ENCODE assay signal across 8 cellular contexts in genomic region chr9:127452481-127453092, GRCh38. TPM values are rescaled to one million over a fixed set of nuclear protein-coding genes. Genes with fewer than 3 reads are reported as not detected.
DNase-seq lines count a peak whose midpoint lies in the region; ATAC-seq, FAIRE-seq and TF ChIP-seq lines count a peak whose summit lies in the region.

No MANE protein-coding gene starts in this region.

- no peak for ATAC-seq in GM18505 (IDR thresholded peaks at IDR 0.05; ENCODE audit: unreplicated experiment)

- no peak for FAIRE-seq in keratinocyte (lab: Jason Lieb, UNC)

- H3K27ac ChIP-seq in BLaER1 (no peak overlapping the region), ascending aorta (peak overlapping the region in 1 of 2 donors; percentile 94), keratinocyte (ENCODE audit: control insufficient read depth, insufficient read depth, low read length) (no peak overlapping the region), suprapubic skin (peak overlapping the region; percentile 23)

- DNase-seq in Jurkat, Clone E6-1 (ENCODE audit: low read depth, low spot score), result peak; percentile 79
- peak in 1 of 2 donors; percentile 75 for DNase-seq in ascending aorta (ENCODE audit: low spot score in 2 of 2)
- DNase-seq in keratinocyte (ENCODE audit: low read depth, low spot score), result no peak
- peak in 1 of 2 donors; percentile 78 for DNase-seq in suprapubic skin (ENCODE audit: low spot score in 2 of 2)
- no peak for DNase-seq in NOMO-1 treated with dmso at 0.1 percent for 144 hours (lab: John Stamatoyannopoulos, UW; ENCODE audit: unreplicated experiment)
- no peak for DNase-seq in medulla oblongata (ENCODE audit: extremely low spot score)

- H3K4me1 ChIP-seq in BLaER1 (peaks cover 37% of the 10 kb centered on the region), ascending aorta (peaks cover 9 to 20% of the 10 kb centered on the region in 2 donors), keratinocyte (ENCODE audit: control insufficient read depth, extremely low read depth, insufficient read depth, low read length) (peaks cover 18% of the 10 kb centered on the region), suprapubic skin (peaks cover 40% of the 10 kb centered on the region)

- H3K36me3 ChIP-seq in BLaER1 (peaks cover 45% of the 10 kb centered on the region), ascending aorta (peaks cover 27 to 56% of the 10 kb centered on the region in 2 donors), keratinocyte (ENCODE audit: control insufficient read depth in 2 of 2, extremely low read depth in 1 of 2, insufficient read depth in 2 of 2, low read length in 2 of 2) (peaks cover 26 to 47% of the 10 kb centered on the region in 2 experiments), suprapubic skin (peaks cover 48% of the 10 kb centered on the region)

- H3K27me3 ChIP-seq in BLaER1, result no peaks in the 10 kb centered on the region
- H3K27me3 ChIP-seq in ascending aorta, result no peaks in the 10 kb centered on the region
- no peaks in the 10 kb centered on the region for H3K27me3 ChIP-seq in keratinocyte (ENCODE audit: control insufficient read depth, extremely low read depth, insufficient read depth, low read length)
- no peaks in the 10 kb centered on the region for H3K27me3 ChIP-seq in suprapubic skin

- H3K9me1 ChIP-seq in keratinocyte (ENCODE audit: control insufficient read depth, extremely low read depth, insufficient read depth, low read length), result peaks cover 4% of the 10 kb centered on the region

- H3K4me3 ChIP-seq in BLaER1 (peak overlapping the region; percentile 98), ascending aorta (peak overlapping the region; percentile 75 to 82), keratinocyte (ENCODE audit: control insufficient read depth in 2 of 3, extremely low read depth in 1 of 3, insufficient read depth in 2 of 3, low read depth in 1 of 3, low read length in 3 of 3) (peak overlapping the region; percentile 89 to 100 (median 98)), suprapubic skin (peak overlapping the region; percentile 94)
- H3K4me3 ChIP-seq in Jurkat, Clone E6-1 (ENCODE audit: low read length), result peak overlapping the region; percentile 92

- no peak for TF ChIP-seq EP300 in suprapubic skin (IDR thresholded peaks at IDR 0.05)

- dilution Hi-C loops in keratinocyte (cut with MboI; ENCODE audit: extremely low pct_ligation_motif_present, low sequenced_read_pairs), result no loop called here

- H3K4me2 ChIP-seq in BLaER1 (peak overlapping the region; percentile 99), keratinocyte (ENCODE audit: control insufficient read depth, extremely low read depth, insufficient read depth, low read depth, low read length) (peak overlapping the region; percentile 80)

- TF ChIP-seq CTCF in ascending aorta (IDR thresholded peaks at IDR 0.05) (no peak), keratinocyte (optimal IDR thresholded peaks at IDR 0.05 in 1 of 3, IDR thresholded peaks at IDR 0.05 in 1 of 3, conservative IDR thresholded peaks at IDR 0.05 in 1 of 3; ENCODE audit: extremely low read depth in 1 of 3, insufficient read depth in 2 of 3, low read length in 3 of 3) (peak in 2 of 3 experiments; percentile 8 to 20), suprapubic skin (IDR thresholded peaks at IDR 0.05) (no peak)

- H3K9me3 ChIP-seq in BLaER1 (no peaks in the 10 kb centered on the region), ascending aorta (no peaks in the 10 kb centered on the region), keratinocyte (ENCODE audit: control insufficient read depth, low read depth, low read length) (no peaks in the 10 kb centered on the region), suprapubic skin (no peaks in the 10 kb centered on the region)

- peaks cover 35% of the 10 kb centered on the region for H4K20me1 ChIP-seq in BLaER1
- H4K20me1 ChIP-seq in keratinocyte (ENCODE audit: control insufficient read depth, extremely low read depth, insufficient read depth, low read length), result peaks cover 32% of the 10 kb centered on the region

- H2AFZ ChIP-seq in keratinocyte (ENCODE audit: control insufficient read depth, low read length), result no peak overlapping the region

- intact Hi-C loops in ascending aorta (cut with DNase I), result no loop called here

- H3K79me2 ChIP-seq in keratinocyte (ENCODE audit: control insufficient read depth, insufficient read depth, low read length), result peaks cover 35% of the 10 kb centered on the region

- H3K9ac ChIP-seq in BLaER1, result peak overlapping the region; percentile 99; the same call in 1 of the 2 replicates
- H3K9ac ChIP-seq in keratinocyte (ENCODE audit: control insufficient read depth, extremely low read depth, insufficient read depth, low read length), result peak overlapping the region; percentile 94

- WGBS in suprapubic skin, result 67% methylated on average over 6 of the region's 7 CpGs

- TF ChIP-seq POLR2A in suprapubic skin (IDR thresholded peaks at IDR 0.05) (no peak), GM18505 (IDR thresholded peaks at IDR 0.05; ENCODE audit: borderline replicate concordance, extremely low read depth, insufficient read depth, insufficient read length) (no peak)

RNA-seq across cellular contexts. Expression of gene LRSAM1, which starts 1.3 kb away (rescaled TPM):
- polyA plus RNA-seq in Jurkat, Clone E6-1 (2012; ENCODE audit: insufficient read depth, insufficient read length), result 15.6 TPM
- 22.8 TPM for total RNA-seq in ascending aorta
- 5.2 to 11.6 TPM (median 7.2 TPM) in 3 replicates for polyA plus RNA-seq in keratinocyte
- 26.7 TPM for polyA plus RNA-seq in keratinocyte (2011; ENCODE audit: low read depth)
- 4.5 and 7.3 TPM in 2 replicates for polyA plus RNA-seq in keratinocyte (2011; cell fraction: cytosol; rRNA removed)
- 22.8 and 27.7 TPM in 2 replicates for polyA plus RNA-seq in keratinocyte (2011; cell fraction: nucleus; rRNA removed)
- polyA plus RNA-seq in keratinocyte (2012; ENCODE audit: low replicate concordance), result 12.5 and 16.9 TPM in 2 replicates
- polyA minus RNA-seq in keratinocyte, result 7.7 to 15.3 TPM (median 8.0 TPM) in 3 replicates
- 8.2 TPM for polyA minus RNA-seq in keratinocyte (2011; cell fraction: cytosol; rRNA and poly(A)+ RNA removed)
- polyA minus RNA-seq in keratinocyte (2011; cell fraction: nucleus; rRNA and poly(A)+ RNA removed), result 17.3 and 20.0 TPM in 2 replicates
- total RNA-seq in suprapubic skin, result 10 to 100 TPM; 31.2 to 84.7 (median 37.2) TPM

RNA-seq across cellular contexts. Expression of gene RPL12, which starts 1.4 kb away (rescaled TPM):
- polyA plus RNA-seq in Jurkat, Clone E6-1 (2012; ENCODE audit: insufficient read depth, insufficient read length), result 1,946 TPM
- total RNA-seq in ascending aorta, result 1,924 TPM
- 2,272 to 2,722 TPM (median 2,671 TPM) in 3 replicates for polyA plus RNA-seq in keratinocyte
- polyA plus RNA-seq in keratinocyte (2011; ENCODE audit: low read depth), result 2,111 TPM
- polyA plus RNA-seq in keratinocyte (2011; cell fraction: cytosol; rRNA removed), result 2,958 and 3,580 TPM in 2 replicates
- polyA plus RNA-seq in keratinocyte (2011; cell fraction: nucleus; rRNA removed), result 591 and 603 TPM in 2 replicates
- polyA plus RNA-seq in keratinocyte (2012; ENCODE audit: low replicate concordance), result 2,339 and 3,674 TPM in 2 replicates
- polyA minus RNA-seq in keratinocyte, result 715 to 1,260 TPM (median 822 TPM) in 3 replicates
- polyA minus RNA-seq in keratinocyte (2011; cell fraction: cytosol; rRNA and poly(A)+ RNA removed), result 1,132 TPM
- 139 and 149 TPM in 2 replicates for polyA minus RNA-seq in keratinocyte (2011; cell fraction: nucleus; rRNA and poly(A)+ RNA removed)
- total RNA-seq in suprapubic skin, result 1,000 to 10,000 TPM; 2,291 to 3,774 (median 2,862) TPM

RNA-seq across cellular contexts. Expression of gene ZNF79, which starts 28.4 kb away (rescaled TPM):
- 4.9 TPM for polyA plus RNA-seq in Jurkat, Clone E6-1 (2012; ENCODE audit: insufficient read depth, insufficient read length)
- 2.9 TPM for total RNA-seq in ascending aorta
- polyA plus RNA-seq in keratinocyte, result 4.3 to 6.6 TPM (median 4.8 TPM) in 3 replicates
- polyA plus RNA-seq in keratinocyte (2011; ENCODE audit: low read depth), result 2.6 TPM
- polyA plus RNA-seq in keratinocyte (2011; cell fraction: cytosol; rRNA removed), result 3.0 and 4.8 TPM in 2 replicates
- polyA plus RNA-seq in keratinocyte (2011; cell fraction: nucleus; rRNA removed), result 10.7 and 11.3 TPM in 2 replicates
- polyA plus RNA-seq in keratinocyte (2012; ENCODE audit: low replicate concordance), result 3.6 and 4.8 TPM in 2 replicates
- 9.1 to 16.4 TPM (median 14.9 TPM) in 3 replicates for polyA minus RNA-seq in keratinocyte
- 6.5 TPM for polyA minus RNA-seq in keratinocyte (2011; cell fraction: cytosol; rRNA and poly(A)+ RNA removed)
- 8.7 and 10.6 TPM in 2 replicates for polyA minus RNA-seq in keratinocyte (2011; cell fraction: nucleus; rRNA and poly(A)+ RNA removed)
- total RNA-seq in suprapubic skin, result 10 to 100 TPM in 2 of 4 donors, 1 to 10 TPM in 2; 4.8 to 10.7 (median 8.1) TPM

RNA-seq across cellular contexts. Expression of gene SLC2A8, which starts 55.6 kb away (rescaled TPM):
- polyA plus RNA-seq in Jurkat, Clone E6-1 (2012; ENCODE audit: insufficient read depth, insufficient read length), result 10.6 TPM
- total RNA-seq in ascending aorta (75.7 TPM), suprapubic skin (10 to 100 TPM; 17.2 to 26.0 (median 21.4) TPM)
- 7.1 to 14.2 TPM (median 9.5 TPM) in 3 replicates for polyA plus RNA-seq in keratinocyte
- polyA plus RNA-seq in keratinocyte (2011; ENCODE audit: low read depth), result 2.4 TPM
- polyA plus RNA-seq in keratinocyte (2011; cell fraction: cytosol; rRNA removed), result 5.4 and 8.5 TPM in 2 replicates
- 16.8 and 24.0 TPM in 2 replicates for polyA plus RNA-seq in keratinocyte (2011; cell fraction: nucleus; rRNA removed)
- polyA plus RNA-seq in keratinocyte (2012; ENCODE audit: low replicate concordance), result 7.5 and 9.3 TPM in 2 replicates
- polyA minus RNA-seq in keratinocyte, result 7.3 to 12.3 TPM (median 8.2 TPM) in 3 replicates
- polyA minus RNA-seq in keratinocyte (2011; cell fraction: cytosol; rRNA and poly(A)+ RNA removed), result 14.0 TPM
- 13.7 and 15.5 TPM in 2 replicates for polyA minus RNA-seq in keratinocyte (2011; cell fraction: nucleus; rRNA and poly(A)+ RNA removed)

Comparison
In these comparisons a context has a peak if more than half of its experiments do, and no peak if none do; other contexts are left out.
1. CTCF ChIP-seq: peak in keratinocyte (2 of 3); none in ascending aorta (0 of 3) and suprapubic skin (0 of 2).
2. Peak in every context shown above with its lines, with median percentiles within 50 percentile points of each other: H3K4me3 ChIP-seq.